In the genomic region with DNA sequence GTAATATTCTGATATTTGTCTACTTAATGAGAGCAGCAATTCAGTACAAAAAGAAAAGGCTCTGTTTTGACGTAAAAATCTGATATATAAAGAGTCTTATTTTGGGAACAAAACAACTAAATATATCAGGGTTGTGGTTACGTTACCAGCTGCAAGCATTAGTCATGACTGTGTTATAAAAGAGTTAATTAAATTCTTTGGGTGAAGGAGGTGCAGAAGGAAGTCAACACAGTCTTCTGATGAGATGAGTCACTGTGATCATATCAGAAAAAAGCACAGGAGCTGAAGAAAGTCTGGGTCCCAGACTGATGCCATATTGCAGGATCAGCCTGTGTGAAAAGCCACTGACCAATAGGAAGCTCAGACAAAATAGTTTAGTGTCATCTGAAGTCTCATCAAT, we compare ENCODE assay signal across 15 cellular contexts.
DNase-seq lines count a peak whose midpoint lies in the region; ATAC-seq and TF ChIP-seq lines count a peak whose summit lies in the region.
"Had no signal": no experiment of that assay in that cellular context is flagged by ENCODE, and none has a peak within 500 bp of the region (broad histone marks: within the 10 kb centered on the region; RNA-seq: fewer than 3 reads in every experiment).

No MANE protein-coding gene starts in this region.

- ATAC-seq in DND-41 (ENCODE audit: insufficient read depth, low read depth), result peak; percentile 74

- no peaks in the 10 kb centered on the region for H3K4me1 Mint-ChIP-seq in type B pancreatic cell (ENCODE audit: unreplicated experiment)
- H3K4me1 Mint-ChIP-seq: activated naive CD4-positive, alpha-beta T cell treated with anti-CD3 and anti-CD28 coated beads, Interleukin-2, amount 10 ng/mL, durations not matched to agents 7 days and 5 days had no signal

- no peak overlapping the region for H3K4me2 ChIP-seq in DND-41 (ENCODE audit: insufficient read depth, low read length)

- H3K79me2 ChIP-seq in DND-41 (ENCODE audit: insufficient read depth, low read length), result no peaks in the 10 kb centered on the region

- H3K36me3 ChIP-seq in DND-41 (ENCODE audit: insufficient read depth, low read length) (no peaks in the 10 kb centered on the region), kidney epithelial cell (ENCODE audit: control insufficient read depth, insufficient read depth, low read length) (no peaks in the 10 kb centered on the region)

- no peaks in the 10 kb centered on the region for H3K9me3 ChIP-seq in DND-41 (ENCODE audit: insufficient read depth, low read length, severe bottlenecking)

- no peak overlapping the region for H3K4me3 ChIP-seq in DND-41 (ENCODE audit: low read depth in 1 of 2, low read length in 2 of 2)
- H3K4me3 ChIP-seq in kidney epithelial cell (ENCODE audit: low read depth, low read length), result no peak overlapping the region

- no peaks in the 10 kb centered on the region for H3K27me3 Mint-ChIP-seq in type B pancreatic cell
- H3K27me3 Mint-ChIP-seq: activated naive CD4-positive, alpha-beta T cell treated with anti-CD3 and anti-CD28 coated beads, Interleukin-2, amount 10 ng/mL, durations not matched to agents 7 days and 5 days had no signal

- H3K36me3 Mint-ChIP-seq in type B pancreatic cell, result no peaks in the 10 kb centered on the region
- H3K36me3 Mint-ChIP-seq: activated naive CD4-positive, alpha-beta T cell treated with anti-CD3 and anti-CD28 coated beads, Interleukin-2, amount 10 ng/mL, durations not matched to agents 7 days and 5 days; CD14-positive monocyte had no signal

- no peaks in the 10 kb centered on the region for H4K20me1 ChIP-seq in DND-41 (ENCODE audit: insufficient read depth, low read length)

- peaks cover 9% of the 10 kb centered on the region; the same call in 1 of the 2 replicates for H3K4me1 ChIP-seq in DND-41 (ENCODE audit: insufficient read depth, low read length)

- H2AFZ ChIP-seq in DND-41 (ENCODE audit: low read depth, low read length), result no peak overlapping the region

- H3K27ac ChIP-seq in DND-41 (ENCODE audit: low read length), result no peak overlapping the region

- TF ChIP-seq CTCF in DND-41 (IDR thresholded peaks at IDR 0.05; ENCODE audit: borderline replicate concordance, extremely low read depth, low read length, poor library complexity, severe bottlenecking), result no peak
- no peak for TF ChIP-seq CTCF in kidney epithelial cell (IDR thresholded peaks at IDR 0.05; ENCODE audit: insufficient read depth, low read length, poor library complexity, severe bottlenecking)
- TF ChIP-seq CTCF in type B pancreatic cell (conservative IDR thresholded peaks at IDR 0.05), result no peak

- no peak overlapping the region for H3K4me3 Mint-ChIP-seq in type B pancreatic cell
- H3K4me3 Mint-ChIP-seq: activated naive CD4-positive, alpha-beta T cell treated with anti-CD3 and anti-CD28 coated beads, Interleukin-2, amount 10 ng/mL, durations not matched to agents 7 days and 5 days; CD14-positive monocyte had no signal

- H3K27me3 ChIP-seq in DND-41 (ENCODE audit: insufficient read depth, low read length, poor library complexity) (no peaks in the 10 kb centered on the region), kidney epithelial cell (ENCODE audit: control insufficient read depth, insufficient read depth, low read length) (no peaks in the 10 kb centered on the region)

- H3K9ac ChIP-seq in DND-41 (ENCODE audit: low read depth, low read length), result no peak overlapping the region

- no peaks in the 10 kb centered on the region for H3K9me3 Mint-ChIP-seq in type B pancreatic cell
- H3K9me3 Mint-ChIP-seq: activated naive CD4-positive, alpha-beta T cell treated with anti-CD3 and anti-CD28 coated beads, Interleukin-2, amount 10 ng/mL, durations not matched to agents 7 days and 5 days had no signal

- no peak overlapping the region for H3K27ac Mint-ChIP-seq in type B pancreatic cell
- H3K27ac Mint-ChIP-seq: activated naive CD4-positive, alpha-beta T cell treated with anti-CD3 and anti-CD28 coated beads, Interleukin-2, amount 10 ng/mL, durations not matched to agents 7 days and 5 days; CD14-positive monocyte had no signal

- DNase-seq in DND-41, result no peak
- peak; percentile 32 for DNase-seq in HS-5 (ENCODE audit: low read depth)
- DNase-seq in SW480 (ENCODE audit: low spot score), result peak; percentile 41
- DNase-seq in kidney epithelial cell (ENCODE audit: low read depth), result peak; percentile 71
- no peak for DNase-seq in type B pancreatic cell (ENCODE audit: extremely low spot score, unreplicated experiment)
- DNase-seq in NCI-H1092 (lab: John Stamatoyannopoulos, UW), result no peak
- no peak for DNase-seq in amniotic stem cell (lab: John Stamatoyannopoulos, UW)
- DNase-seq in GM03348 (ENCODE audit: low spot score), result no peak
- DNase-seq: activated naive CD4-positive, alpha-beta T cell treated with anti-CD3 and anti-CD28 coated beads, Interleukin-2, amount 10 ng/mL, durations not matched to agents 7 days and 5 days; NCI-H1417; NCI-H524; Right ventricle myocardium superior; stimulated activated CD4-positive, alpha-beta T cell treated with anti-CD3 and anti-CD28 coated beads, Interleukin-4, amount 100 ng/mL, for 4 hours; stimulated activated naive CD4-positive, alpha-beta T cell had no signal

Comparison
In these comparisons a context has a peak if more than half of its experiments do, and no peak if none do; other contexts are left out.
1. DNase-seq: peak in HS-5 (single experiment), SW480 (single experiment) and kidney epithelial cell (single experiment); none in DND-41 (single experiment), type B pancreatic cell (single experiment), NCI-H1092 (single experiment), amniotic stem cell (single experiment) and GM03348 (single experiment).